ENCODE assay signal across 16 cellular contexts in genomic region chrX:132676102-132676501, GRCh38.
"Had no signal": no experiment of that assay in that cellular context is flagged by ENCODE, and none has a peak within 500 bp of the region (broad histone marks: within the 10 kb centered on the region; RNA-seq: fewer than 3 reads in every experiment).

No MANE protein-coding gene starts in this region.

- H3K9me3 Mint-ChIP-seq: activated CD4-positive, alpha-beta memory T cell treated with anti-CD3 and anti-CD28 coated beads, Interleukin-2, amount 10 ng/mL, durations not matched to agents 7 days and 5 days had no signal

- H3K27ac ChIP-seq: colonic mucosa, epithelial cell of prostate, heart right ventricle, left lung, pancreas, thyroid gland had no signal

- H3K4me3 ChIP-seq: colonic mucosa, heart right ventricle, left lung, pancreas, thyroid gland had no signal

- H3K27me3 ChIP-seq: left lung, thyroid gland had no signal

- H3K36me3 ChIP-seq: colonic mucosa, heart right ventricle, left lung, pancreas, thyroid gland had no signal

- H3K4me3 Mint-ChIP-seq: activated CD4-positive, alpha-beta T cell treated with anti-CD3 and anti-CD28 coated beads, Interleukin-2, amount 10 ng/mL, durations not matched to agents 24 days and 14 days; activated naive CD4-positive, alpha-beta T cell treated with anti-CD3 and anti-CD28 coated beads for 36 hours had no signal

- H3K27ac Mint-ChIP-seq: activated CD4-positive, alpha-beta T cell treated with anti-CD3 and anti-CD28 coated beads, Interleukin-2, amount 10 ng/mL, durations not matched to agents 24 days and 14 days; activated naive CD4-positive, alpha-beta T cell treated with anti-CD3 and anti-CD28 coated beads for 36 hours; activated T-cell treated with anti-CD3 and anti-CD28 coated beads, Interleukin-2, amount 50 U/mL, for 72 hours had no signal

- DNase-seq: activated CD4-positive, alpha-beta memory T cell treated with anti-CD3 and anti-CD28 coated beads, Interleukin-2, amount 10 ng/mL, durations not matched to agents 7 days and 5 days; activated effector memory CD4-positive, alpha-beta T cell treated with Interleukin-2 at 50 U/mL for 16 hours; activated naive CD4-positive, alpha-beta T cell treated with anti-CD3 and anti-CD28 coated beads for 36 hours; activated T-cell treated with anti-CD3 and anti-CD28 coated beads, Interleukin-2, amount 50 U/mL, for 72 hours; colonic mucosa; heart right ventricle; left lung; naive thymus-derived CD4-positive, alpha-beta T cell; pancreas; right cardiac atrium; stimulated activated CD4-positive, alpha-beta T cell treated with anti-CD3 and anti-CD28 coated beads, Interleukin-4, amount 100 ng/mL, for 4 hours; stimulated activated naive CD8-positive, alpha-beta T cell treated with anti-CD3 and anti-CD28 coated beads, Interleukin-15, Interleukin-2, amounts not matched to agents 100 U/mL and 50 U/mL, for 24 hours; thyroid gland had no signal

- H3K4me1 ChIP-seq: colonic mucosa, heart right ventricle, left lung, pancreas, thyroid gland had no signal

- H3K9me3 ChIP-seq: colonic mucosa, left lung, pancreas, thyroid gland had no signal

- ATAC-seq: activated CD4-positive, CD25-positive, alpha-beta regulatory T cell treated with anti-CD3 and anti-CD28 coated beads, Interleukin-2, amount 50 U/mL, for 24 hours; heart right ventricle; naive thymus-derived CD4-positive, alpha-beta T cell; right cardiac atrium; stimulated activated naive CD8-positive, alpha-beta T cell treated with anti-CD3 and anti-CD28 coated beads, Interleukin-15, Interleukin-2, amounts not matched to agents 100 U/mL and 50 U/mL, for 24 hours had no signal

- H3K27me3 Mint-ChIP-seq: activated CD4-positive, alpha-beta memory T cell treated with anti-CD3 and anti-CD28 coated beads, Interleukin-2, amount 10 ng/mL, durations not matched to agents 7 days and 5 days; activated CD4-positive, alpha-beta T cell treated with anti-CD3 and anti-CD28 coated beads, Interleukin-2, amount 10 ng/mL, durations not matched to agents 24 days and 14 days had no signal
